8 cellular contexts compared by ENCODE assay signal in genomic region chr12:31728917-31729640, GRCh38. TPM values are rescaled to one million over a fixed set of nuclear protein-coding genes. Genes with fewer than 3 reads are reported as not detected.
DNase-seq lines count a peak whose midpoint lies in the region; ATAC-seq and TF ChIP-seq lines count a peak whose summit lies in the region.

Gene AMN1, minus strand, starts transcription at chr12:31729021. Its CDS starts 13 bp downstream, at chr12:31729008.

- H3K27ac ChIP-seq in hepatocyte (peak within 1 kb of the TSS; percentile 97), rectal smooth muscle tissue (ENCODE audit: low read depth, low read length) (peak within 1 kb of the TSS; percentile 98), aorta (ENCODE audit: low read depth in 1 of 2, low read length in 2 of 2) (peak within 1 kb of the TSS; percentile 95 to 96)

- TF ChIP-seq POLR2A in GM18505 (IDR thresholded peaks at IDR 0.05; ENCODE audit: borderline replicate concordance, extremely low read depth, insufficient read depth, insufficient read length), result peak; percentile 79

- intact Hi-C loops in aorta (cut with DNase I), result loop anchor here (5.0 to 10.0 kb wide), 3 partner anchors 62 to 236 kb away; no protein-coding TSS in a partner anchor

- TF ChIP-seq CTCF in hepatocyte (IDR thresholded peaks at IDR 0.05; ENCODE audit: poor library complexity), result no peak

- peak within 1 kb of the TSS; percentile 82 for H2AFZ ChIP-seq in hepatocyte

- 6% methylated on average over 57 of the region's 59 CpGs for WGBS in hepatocyte (ENCODE audit: low lambda C conversion rate, missing lambda C conversion rate)
- 1% methylated on average over 52 to 59 of the region's 59 CpGs for WGBS in aorta, 2 donors

- DNase-seq in NCI-H2029 (lab: John Stamatoyannopoulos, UW), result peak; percentile 99
- DNase-seq in T-helper 9 cell, result peak; percentile 95
- DNase-seq in astrocyte of the hippocampus (ENCODE audit: low read depth, low spot score), result peak; percentile 100
- peak; percentile 99 for DNase-seq in hepatocyte (ENCODE audit: low spot score)
- peak; percentile 99 to 100 for DNase-seq in aorta

- no peaks in the 10 kb centered on the region for H4K20me1 ChIP-seq in hepatocyte (ENCODE audit: insufficient read depth, poor library complexity, severe bottlenecking)

- H3K36me3 ChIP-seq in hepatocyte (replicated peaks; ENCODE audit: insufficient read depth, low read depth) (no peaks in the 10 kb centered on the region), rectal smooth muscle tissue (ENCODE audit: control insufficient read depth, insufficient read depth, low read length) (no peaks in the 10 kb centered on the region), aorta (ENCODE audit: control insufficient read depth in 1 of 2, insufficient read depth in 2 of 2, low read length in 1 of 2) (no peaks in the 10 kb centered on the region)

- H3K79me2 ChIP-seq in hepatocyte, result peaks cover 14% of the 10 kb centered on the region

- no peaks in the 10 kb centered on the region for H3K9me2 ChIP-seq in hepatocyte (replicated peaks; ENCODE audit: insufficient read depth)

- peak within 1 kb of the TSS; percentile 81 for H3K4me2 ChIP-seq in hepatocyte

- peak; percentile 95 for ATAC-seq in GM18505 (IDR thresholded peaks at IDR 0.05; ENCODE audit: unreplicated experiment)
- ATAC-seq in HG02970 (IDR thresholded peaks at IDR 0.05; ENCODE audit: low FRiP score, unreplicated experiment), result peak; percentile 92
- peak; percentile 98 for ATAC-seq in aorta (ENCODE audit: low FRiP score)

- no peaks in the 10 kb centered on the region for H3K27me3 ChIP-seq in hepatocyte
- H3K27me3 ChIP-seq in rectal smooth muscle tissue (ENCODE audit: control insufficient read depth, insufficient read depth, low read length), result no peaks in the 10 kb centered on the region
- no peaks in the 10 kb centered on the region for H3K27me3 ChIP-seq in aorta (ENCODE audit: control insufficient read depth in 1 of 2, insufficient read depth in 2 of 2, low read length in 1 of 2)

- peak within 1 kb of the TSS; percentile 86 for H3K9ac ChIP-seq in rectal smooth muscle tissue (ENCODE audit: low read length)

- no peaks in the 10 kb centered on the region for H3K9me3 ChIP-seq in hepatocyte (ENCODE audit: low read depth)
- H3K9me3 ChIP-seq in aorta (ENCODE audit: control insufficient read depth, low read length), result no peaks in the 10 kb centered on the region

- H3K4me1 ChIP-seq in hepatocyte (ENCODE audit: insufficient read depth) (peaks cover 24% of the 10 kb centered on the region), rectal smooth muscle tissue (ENCODE audit: control insufficient read depth, insufficient read depth, low read length) (peaks cover 10% of the 10 kb centered on the region), aorta (ENCODE audit: control insufficient read depth in 1 of 2, insufficient read depth in 2 of 2, low read length in 2 of 2) (peaks cover 0 to 5% of the 10 kb centered on the region in 2 donors)

- peak within 1 kb of the TSS; percentile 63 for H3K4me3 ChIP-seq in hepatocyte
- H3K4me3 ChIP-seq in rectal smooth muscle tissue (ENCODE audit: low read length), result peak within 1 kb of the TSS; percentile 80
- H3K4me3 ChIP-seq in aorta (ENCODE audit: low read length in 2 of 2), result peak within 1 kb of the TSS; percentile 79 to 88

RNA-seq across cellular contexts. Expression of gene AMN1, which starts in this region (rescaled TPM):
- total RNA-seq in hepatocyte (11.9 and 14.0 TPM in 2 replicates), aorta (10 to 100 TPM; 11.7 to 12.4 TPM)
- polyA plus RNA-seq in hepatocyte (8.3 and 9.3 TPM in 2 replicates), aorta (10 to 100 TPM; 12.3 to 23.7 TPM)

Comparison
In these comparisons a context has a peak if more than half of its experiments do, and no peak if none do; other contexts are left out.
1. Peak in every context shown above with its lines: DNase-seq, ATAC-seq, H3K4me3 ChIP-seq and H3K27ac ChIP-seq.